Comparison of ENCODE assay signal across 22 cellular contexts in genomic region chr7:40694991-40695390, GRCh38.
"Had no signal": no experiment of that assay in that cellular context is flagged by ENCODE, and none has a peak within 500 bp of the region (broad histone marks: within the 10 kb centered on the region; RNA-seq: fewer than 3 reads in every experiment).

No MANE protein-coding gene starts in this region.

- H3K4me1 ChIP-seq: Peyer's patch, SJCRH30 had no signal

- H3K27me3 Mint-ChIP-seq: IgD-negative memory B cell had no signal

- H3K4me2 ChIP-seq: PC-9 had no signal

- H3K9me3 ChIP-seq: Peyer's patch, SJCRH30 had no signal

- H3K27ac Mint-ChIP-seq: IgD-negative memory B cell, T-cell had no signal

- H3K36me3 Mint-ChIP-seq: T-cell had no signal

- H3K36me3 ChIP-seq: Peyer's patch, SJCRH30 had no signal

- H3K4me1 Mint-ChIP-seq: IgD-negative memory B cell had no signal

- H3K4me3 Mint-ChIP-seq: IgD-negative memory B cell, T-cell had no signal

- ATAC-seq: K562, Right ventricle myocardium inferior, T-cell had no signal

- FAIRE-seq: K562 had no signal

- H2AFZ ChIP-seq: PC-9 had no signal

- H3K27me3 ChIP-seq: Peyer's patch, SJCRH30 had no signal

- H3K4me3 ChIP-seq: K562, PC-9, Peyer's patch, SJCRH30 had no signal

- DNase-seq: NCI-H1092; NCI-H1105 treated with DMSO at 0.1 percent for 48 hours; NCI-H1417 treated with DMSO at 0.1 percent for 48 hours; NCI-H146; NCI-H1694 treated with DMSO at 0.1 percent for 48 hours; NCI-H1930; NCI-H2081; NCI-H2107; NCI-H2227 treated with DMSO at 0.1 percent for 48 hours; NCI-H524; NCI-H526 treated with DMSO at 0.1 percent for 48 hours; NCI-H774; NK-92 treated with Interleukin-12 subunit alpha and Interleukin-12 subunit beta, amount 100 ng/mL, for 24 hours; PC-9; Peyer's patch; SHP77 treated with DMSO at 0.1 percent for 48 hours; SJCRH30; SW 1271; T-cell had no signal

- H3K27ac ChIP-seq: PC-9, Peyer's patch, SJCRH30 had no signal
